8 cellular contexts compared by ENCODE assay signal in the genomic region with DNA sequence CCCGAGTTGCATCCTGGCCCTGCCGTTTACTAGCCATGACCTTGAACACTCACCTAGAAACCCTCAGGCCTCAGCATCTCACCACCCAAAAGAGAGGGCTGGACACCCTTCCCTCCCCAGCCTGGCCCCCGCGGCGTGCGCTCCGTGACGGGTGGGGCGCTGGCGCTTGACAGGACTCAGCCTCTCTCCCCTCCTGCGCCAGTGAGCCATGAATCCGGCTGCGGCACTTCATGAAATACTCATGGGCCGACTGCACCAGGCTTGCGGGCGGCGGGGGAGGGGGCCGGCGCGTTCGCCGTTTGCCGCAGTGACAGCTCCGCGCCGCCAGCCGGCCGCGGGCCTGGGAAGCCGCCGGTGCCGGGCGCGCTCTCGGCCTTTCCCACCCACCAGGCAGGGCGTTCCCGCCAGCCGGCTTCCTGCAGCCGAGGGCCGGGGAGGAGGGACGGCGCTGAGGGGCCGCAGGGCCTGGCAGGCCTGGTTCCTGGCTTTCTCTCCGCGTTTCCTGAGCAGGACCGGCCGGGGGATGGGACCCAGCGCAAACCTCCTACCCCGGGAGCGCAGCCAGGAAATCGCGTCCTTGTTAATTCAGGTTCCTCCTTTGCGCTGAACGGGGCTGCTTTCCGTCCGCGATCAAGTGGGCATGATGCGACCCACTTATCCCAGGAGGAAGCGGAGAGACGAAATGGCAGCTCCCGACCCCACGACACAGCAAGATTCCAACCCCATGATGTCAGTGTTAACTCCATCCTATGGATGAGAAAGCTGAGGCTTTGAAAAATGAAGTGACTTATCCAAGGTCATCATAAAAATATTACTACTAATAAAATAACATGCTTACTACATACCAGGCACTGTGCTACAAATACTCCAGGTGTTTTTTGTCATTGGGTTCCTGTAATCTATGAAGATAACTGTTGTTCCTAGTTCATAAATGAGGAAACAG. TPM values are rescaled to one million over a fixed set of nuclear protein-coding genes. Genes with fewer than 3 reads are reported as not detected.
DNase-seq lines count a peak whose midpoint lies in the region; ATAC-seq, FAIRE-seq and TF ChIP-seq lines count a peak whose summit lies in the region.

No MANE protein-coding gene starts in this region.

- peaks cover 20% of the 10 kb centered on the region for H3K4me1 ChIP-seq in A549
- H3K4me1 ChIP-seq in thyroid gland, result peaks cover 0 to 12% of the 10 kb centered on the region in 2 donors

- CTCF ChIA-PET in A549 (lab: Yijun Ruan, JAX), result interaction anchor here (0.5 to 12.2 kb wide), 5 partner anchors 6 to 201 kb away, joined by 3 to 203 read pairs (median 5); no protein-coding TSS in a partner anchor

- no peaks in the 10 kb centered on the region for H3K36me3 ChIP-seq in thyroid gland

- TF ChIP-seq CTCF in A549 (IDR thresholded peaks at IDR 0.05) (no peak), GM13977 (IDR thresholded peaks at IDR 0.05; ENCODE audit: extremely low read depth, insufficient read depth, missing control alignments) (peak; percentile 1), fibroblast of villous mesenchyme (IDR thresholded peaks at IDR 0.05; ENCODE audit: insufficient read depth, low read depth, low read length) (no peak), nephron (IDR thresholded peaks at IDR 0.05; ENCODE audit: unreplicated experiment in 3 of 3) (no peak), thyroid gland (IDR thresholded peaks at IDR 0.05) (peak in 4 of 6 experiments; percentile 11 to 49 (median 36))

- POLR2A ChIA-PET in A549 (lab: Yijun Ruan, JAX), result interaction anchor here (0.9 to 1.1 kb wide), 2 partner anchors 9 to 11 kb away, joined by 3 to 4 read pairs; partner anchors contain the start of gene LUZP1

- no peaks in the 10 kb centered on the region for H3K9me3 ChIP-seq in A549
- no peaks in the 10 kb centered on the region for H3K9me3 ChIP-seq in thyroid gland

- H3K4me2 ChIP-seq in A549, result peak overlapping the region; percentile 86

- FAIRE-seq in A549 (lab: Jason Lieb, UNC), result no peak
- no peak for FAIRE-seq in RCC 7860 (lab: Jason Lieb, UNC)

- 27% methylated on average over 17 of the region's 62 CpGs for WGBS in A549 (ENCODE audit: missing lambda C conversion rate)
- WGBS in thyroid gland, 2 donors, result 2 to 3% methylated on average over 13 to 14 of the region's 62 CpGs

- no peaks in the 10 kb centered on the region for H3K4me1 Mint-ChIP-seq in nephron

- H3K27me3 Mint-ChIP-seq in nephron (ENCODE audit: low read depth), result peaks cover 13% of the 10 kb centered on the region

- no peaks in the 10 kb centered on the region for H3K36me3 Mint-ChIP-seq in nephron (ENCODE audit: low read depth)

- H3K27ac Mint-ChIP-seq in nephron, result peak overlapping the region; percentile 88 to 95 (median 89)

- intact Hi-C loops in thyroid gland (cut with DNase I), result no loop called here

- no peak for TF ChIP-seq RAD21 in A549 (conservative IDR thresholded peaks at IDR 0.05 in 1 of 2, IDR thresholded peaks at IDR 0.05 in 1 of 2)

- peak; percentile 83 to 85 for ATAC-seq in A549
- peak; percentile 87 for ATAC-seq in HG03354 (IDR thresholded peaks at IDR 0.05; ENCODE audit: poor library complexity, severe bottlenecking, unreplicated experiment)

- in situ Hi-C loops in GM13977 (cut with MboI; ENCODE audit: low pct_unique_long_range_greater_than_20kb, low sequenced_read_pairs, unreplicated experiment), result no loop called here

- no peak for TF ChIP-seq EP300 in A549 (IDR thresholded peaks at IDR 0.05)

- H3K27ac ChIP-seq in A549 (peak overlapping the region; percentile 79 to 94), thyroid gland (peak overlapping the region; percentile 75 to 90 (median 85))

- H3K27me3 ChIP-seq in thyroid gland, result no peaks in the 10 kb centered on the region

- no peaks in the 10 kb centered on the region for H3K9me3 Mint-ChIP-seq in nephron

- H3K4me3 ChIP-seq in A549, result peak overlapping the region; percentile 41
- peak overlapping the region; percentile 58 for H3K4me3 ChIP-seq in fibroblast of villous mesenchyme (ENCODE audit: low read depth, low read length)
- peak overlapping the region; percentile 6 to 41 (median 12) for H3K4me3 ChIP-seq in thyroid gland (replicated peaks in 1 of 3)

- TF ChIP-seq POLR2A in A549 (IDR thresholded peaks at IDR 0.05; ENCODE audit: low read length), result no peak
- peak in 1 of 2 donors; percentile 73 for TF ChIP-seq POLR2A in thyroid gland (IDR thresholded peaks at IDR 0.05)

- H3K4me3 Mint-ChIP-seq in nephron, result peak overlapping the region; percentile 86 to 90 (median 88)

- DNase-seq in A549 (ENCODE audit: low read depth in 1 of 2, low spot score in 1 of 2), result peak in 1 of 2 experiments; percentile 43
- peak; percentile 91 for DNase-seq in GM13977 (ENCODE audit: low spot score)
- peak; percentile 81 for DNase-seq in RCC 7860 (ENCODE audit: low spot score)
- peak; percentile 36 for DNase-seq in activated gamma-delta T cell treated with Interleukin-2 at 50 U/mL for 16 hours
- peak; percentile 87 for DNase-seq in fibroblast of villous mesenchyme (ENCODE audit: low read depth)
- peak; percentile 94 for DNase-seq in thyroid gland

TF ChIP-seq in A549, 52 proteins besides CTCF, POLR2A, EP300 and RAD21:
- TF ChIP-seq JUN (IDR thresholded peaks at IDR 0.05) (peak in 1 of 2 experiments; percentile 48; a peak in 1 of 5 replicates), E2F6 (IDR thresholded peaks at IDR 0.05; ENCODE audit: borderline replicate concordance, low read depth) (peak; percentile 75), BCL3 (IDR thresholded peaks at IDR 0.05) (no peak), HES2 (IDR thresholded peaks at IDR 0.05) (no peak), CBX8 (IDR thresholded peaks at IDR 0.05) (no peak), CHD2 (IDR thresholded peaks at IDR 0.05; ENCODE audit: low read length, partially characterized antibody) (no peak), HOXA7 (CRISPR knock-in tag; IDR thresholded peaks at IDR 0.05) (no peak), NR3C1 (IDR thresholded peaks at IDR 0.05) (no peak), PHF8 (IDR thresholded peaks at IDR 0.05; ENCODE audit: borderline replicate concordance, low read depth) (0 out of 2 replicates have a peak, but pooled peaks have one; percentile 24), NFE2L2 (conservative IDR thresholded peaks at IDR 0.05; ENCODE audit: low read length) (no peak), BHLHE40 (IDR thresholded peaks at IDR 0.05; ENCODE audit: low read depth, low read length) (no peak), KDM1A (IDR thresholded peaks at IDR 0.05; ENCODE audit: low read depth) (no peak), HOXB5 (CRISPR knock-in tag; IDR thresholded peaks at IDR 0.05) (0 out of 2 replicates have a peak, but pooled peaks have one; percentile 38), USF2 (IDR thresholded peaks at IDR 0.05) (no peak), HEYL (CRISPR knock-in tag; IDR thresholded peaks at IDR 0.05) (no peak)
- TF ChIP-seq, protein P1, sequence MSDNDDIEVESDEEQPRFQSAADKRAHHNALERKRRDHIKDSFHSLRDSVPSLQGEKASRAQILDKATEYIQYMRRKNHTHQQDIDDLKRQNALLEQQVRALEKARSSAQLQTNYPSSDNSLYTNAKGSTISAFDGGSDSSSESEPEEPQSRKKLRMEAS (IDR thresholded peaks at IDR 0.05), result peak; percentile 65

RNA-seq across cellular contexts. Expression of gene LUZP1, which starts 9.1 kb away (rescaled TPM):
- polyA plus RNA-seq in A549 (2011; rRNA removed) (18.3 and 26.2 TPM in 2 replicates), A549 (2017; fragmentation: RNase III; extraction: RNeasy Plus Mini Kit Qiagen cat#74134 plus additional on column Dnase treatment) (17.9 to 18.2 TPM (median 18.0 TPM) in 3 replicates)
- polyA plus RNA-seq in A549 (2012; cell fraction: cytosol; rRNA removed), result 4.7 and 6.1 TPM in 2 replicates
- 8.1 and 10.5 TPM in 2 replicates for polyA plus RNA-seq in A549 (2012; cell fraction: nucleus; rRNA removed)
- polyA minus RNA-seq in A549 (2011; rRNA and poly(A)+ RNA removed), result 31.8 and 33.3 TPM in 2 replicates
- total RNA-seq in fibroblast of villous mesenchyme (44.1 and 55.3 TPM in 2 replicates), thyroid gland (10 to 100 TPM; 21.4 to 28.2 (median 25.0) TPM)

RNA-seq across cellular contexts. Expression of gene HTR1D, which starts 39.6 kb away (rescaled TPM):
- polyA plus RNA-seq in A549 (2011; rRNA removed), result 8.5 and 11.2 TPM in 2 replicates
- polyA plus RNA-seq in A549 (2012; cell fraction: cytosol; rRNA removed), result 7.0 and 9.9 TPM in 2 replicates
- polyA plus RNA-seq in A549 (2012; cell fraction: nucleus; rRNA removed), result 7.2 TPM in 2 replicates
- polyA plus RNA-seq in A549 (2017; fragmentation: RNase III; extraction: RNeasy Plus Mini Kit Qiagen cat#74134 plus additional on column Dnase treatment), result 7.5 to 11.4 TPM (median 9.4 TPM) in 3 replicates
- 11.4 and 11.6 TPM in 2 replicates for polyA minus RNA-seq in A549 (2011; rRNA and poly(A)+ RNA removed)
- 0.86 and 2.3 TPM in 2 replicates for total RNA-seq in fibroblast of villous mesenchyme
- not detected for total RNA-seq in thyroid gland

Comparison
In these comparisons a context has a peak if more than half of its experiments do, and no peak if none do; other contexts are left out.
1. CTCF ChIP-seq: peak in GM13977 (single experiment) and thyroid gland (4 of 6); none in A549 (single experiment), fibroblast of villous mesenchyme (single experiment) and nephron (0 of 3).
2. Peak in every context shown above with its lines, with median percentiles within 50 percentile points of each other: H3K4me3 ChIP-seq.